In genomic region chr7:44673771-44674170, GRCh38 we compare ENCODE assay signal across 21 cellular contexts.
"Had no signal": no experiment of that assay in that cellular context is flagged by ENCODE, and none has a peak within 500 bp of the region (broad histone marks: within the 10 kb centered on the region; RNA-seq: fewer than 3 reads in every experiment).

No MANE protein-coding gene starts in this region.

- H3K4me3 Mint-ChIP-seq: activated CD4-positive, alpha-beta memory T cell treated with anti-CD3 and anti-CD28 coated beads, Interleukin-2, amount 10 ng/mL, durations not matched to agents 7 days and 5 days; activated naive CD8-positive, alpha-beta T cell treated with anti-CD3 and anti-CD28 coated beads, Interleukin-2, amount 10 ng/mL, durations not matched to agents 7 days and 5 days; activated T-helper 17 cell treated with anti-CD3 and anti-CD28 coated beads, Interleukin-2, amount 50 U/mL, for 72 hours; endodermal cell; naive thymus-derived CD4-positive, alpha-beta T cell; neural progenitor cell had no signal

- H3K9me3 Mint-ChIP-seq: activated CD4-positive, alpha-beta memory T cell treated with anti-CD3 and anti-CD28 coated beads, Interleukin-2, amount 10 ng/mL, durations not matched to agents 7 days and 5 days; activated naive CD8-positive, alpha-beta T cell treated with anti-CD3 and anti-CD28 coated beads, Interleukin-2, amount 10 ng/mL, durations not matched to agents 7 days and 5 days; activated T-helper 17 cell treated with anti-CD3 and anti-CD28 coated beads, Interleukin-2, amount 50 U/mL, for 72 hours; endodermal cell; naive thymus-derived CD4-positive, alpha-beta T cell; neural progenitor cell had no signal

- H3K27me3 Mint-ChIP-seq: activated CD4-positive, alpha-beta memory T cell treated with anti-CD3 and anti-CD28 coated beads, Interleukin-2, amount 10 ng/mL, durations not matched to agents 7 days and 5 days; activated naive CD8-positive, alpha-beta T cell treated with anti-CD3 and anti-CD28 coated beads, Interleukin-2, amount 10 ng/mL, durations not matched to agents 7 days and 5 days; activated T-helper 17 cell treated with anti-CD3 and anti-CD28 coated beads, Interleukin-2, amount 50 U/mL, for 72 hours; naive thymus-derived CD4-positive, alpha-beta T cell had no signal

- H3K4me3 ChIP-seq: coronary artery, esophagus squamous epithelium, heart right ventricle, lower lobe of right lung, neural progenitor cell, upper lobe of right lung had no signal

- H3K4me1 Mint-ChIP-seq: activated T-helper 17 cell treated with anti-CD3 and anti-CD28 coated beads, Interleukin-2, amount 50 U/mL, for 72 hours; endodermal cell; neural progenitor cell had no signal

- H3K27me3 ChIP-seq: esophagus squamous epithelium, heart right ventricle, neural progenitor cell, upper lobe of right lung had no signal

- H3K27ac Mint-ChIP-seq: activated CD4-positive, alpha-beta memory T cell treated with anti-CD3 and anti-CD28 coated beads, Interleukin-2, amount 10 ng/mL, durations not matched to agents 7 days and 5 days; activated naive CD8-positive, alpha-beta T cell treated with anti-CD3 and anti-CD28 coated beads, Interleukin-2, amount 10 ng/mL, durations not matched to agents 7 days and 5 days; activated T-helper 17 cell treated with anti-CD3 and anti-CD28 coated beads, Interleukin-2, amount 50 U/mL, for 72 hours; endodermal cell; neural progenitor cell had no signal

- DNase-seq: activated CD4-positive, alpha-beta memory T cell treated with anti-CD3 and anti-CD28 coated beads, Interleukin-2, amount 10 ng/mL, durations not matched to agents 7 days and 5 days; activated CD4-positive, alpha-beta T cell treated with anti-CD3 and anti-CD28 coated beads for 48 hours; activated CD4-positive, CD25-positive, alpha-beta regulatory T cell; activated naive CD4-positive, alpha-beta T cell; activated naive CD8-positive, alpha-beta T cell treated with anti-CD3 and anti-CD28 coated beads, Interleukin-2, amount 10 ng/mL, durations not matched to agents 7 days and 5 days; amygdala; endodermal cell; esophagus squamous epithelium; heart right ventricle; left colon; lower lobe of right lung; naive thymus-derived CD4-positive, alpha-beta T cell; posterior cingulate gyrus; small intestine; stimulated activated CD4-positive, alpha-beta T cell treated with anti-CD3 and anti-CD28 coated beads, Interleukin-15, amount 100 ng/mL, for 24 hours; stimulated activated naive CD4-positive, alpha-beta T cell; upper lobe of right lung had no signal

- H3K9me3 ChIP-seq: esophagus squamous epithelium, heart right ventricle, lower lobe of right lung, upper lobe of right lung had no signal

- H3K36me3 ChIP-seq: neural progenitor cell had no signal

- H3K27ac ChIP-seq: coronary artery, esophagus squamous epithelium, lower lobe of right lung, neural progenitor cell, upper lobe of right lung had no signal

- ATAC-seq: activated T-helper 17 cell treated with anti-CD3 and anti-CD28 coated beads, Interleukin-2, amount 50 U/mL, for 72 hours; heart right ventricle; left colon; naive thymus-derived CD4-positive, alpha-beta T cell; sciatic nerve; upper lobe of right lung had no signal

- H3K4me1 ChIP-seq: neural progenitor cell had no signal
